ENCODE assay signal across 17 cellular contexts in the genomic region with DNA sequence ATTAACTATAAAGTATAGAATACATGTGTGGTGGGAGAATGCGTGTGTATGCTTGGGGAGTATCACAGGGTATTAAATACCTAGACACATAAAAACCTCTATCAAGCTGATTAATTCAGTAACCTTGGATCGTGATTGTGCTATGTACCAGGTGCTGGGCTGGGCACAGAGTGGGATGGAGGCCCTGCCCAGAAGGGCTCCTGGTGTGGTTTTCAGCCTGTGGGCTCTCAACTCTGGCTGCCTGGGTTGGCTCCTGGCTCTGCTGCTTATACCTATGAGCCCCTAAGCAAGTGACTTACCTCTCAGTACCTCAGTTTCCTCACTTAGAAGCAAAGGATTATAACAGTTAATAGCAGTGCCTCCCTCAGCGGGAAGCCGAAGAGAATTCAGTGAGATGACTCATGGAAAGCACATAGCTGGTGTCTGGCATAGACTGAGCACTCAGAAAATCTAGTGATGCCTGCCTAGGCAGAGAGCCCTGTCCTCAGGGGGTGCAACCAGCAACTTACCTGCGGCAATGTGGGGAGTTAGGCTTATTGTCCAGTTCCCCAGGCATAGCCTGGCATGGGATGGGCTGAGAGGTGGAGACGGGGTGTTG.
A peak's percentile ranks its signal among the peaks of the same experiment; 100 is the strongest.
DNase-seq lines count a peak whose midpoint lies in the region; ATAC-seq, FAIRE-seq and TF ChIP-seq lines count a peak whose summit lies in the region.
"Had no signal": no experiment of that assay in that cellular context is flagged by ENCODE, and none has a peak within 500 bp of the region (broad histone marks: within the 10 kb centered on the region; RNA-seq: fewer than 3 reads in every experiment).

No MANE protein-coding gene starts in this region.

- TF ChIP-seq CTCF in cardiac muscle cell (IDR thresholded peaks at IDR 0.05; ENCODE audit: low read depth, low read length) (no peak), astrocyte (IDR thresholded peaks at IDR 0.05; ENCODE audit: insufficient read depth, low read depth, low read length) (no peak), keratinocyte (optimal IDR thresholded peaks at IDR 0.05 in 1 of 3, IDR thresholded peaks at IDR 0.05 in 1 of 3, conservative IDR thresholded peaks at IDR 0.05 in 1 of 3; ENCODE audit: extremely low read depth in 1 of 3, insufficient read depth in 2 of 3, low read length in 3 of 3) (no peak), type B pancreatic cell (conservative IDR thresholded peaks at IDR 0.05) (no peak)

- H3K4me3 Mint-ChIP-seq in astrocyte (ENCODE audit: unreplicated experiment) (peak overlapping the region; percentile 34), type B pancreatic cell (no peak overlapping the region)
- H3K4me3 Mint-ChIP-seq: activated naive CD4-positive, alpha-beta T cell treated with anti-CD3 and anti-CD28 coated beads, Interleukin-2, amount 50 U/mL, for 24 hours; naive thymus-derived CD4-positive, alpha-beta T cell had no signal

- H3K79me2 ChIP-seq in astrocyte (ENCODE audit: insufficient read depth, low read length) (no peaks in the 10 kb centered on the region), keratinocyte (ENCODE audit: control insufficient read depth, insufficient read depth, low read length) (no peaks in the 10 kb centered on the region)

- intact Hi-C loops in Right ventricle myocardium inferior (cut with DNase I) = no loop called here

- H3K4me3 ChIP-seq in cardiac muscle cell = no peak overlapping the region
- H3K4me3 ChIP-seq in astrocyte (ENCODE audit: insufficient read depth, low read depth, low read length) = no peak overlapping the region
- H3K4me3 ChIP-seq in keratinocyte (ENCODE audit: control insufficient read depth in 2 of 3, extremely low read depth in 1 of 3, insufficient read depth in 2 of 3, low read depth in 1 of 3, low read length in 3 of 3) = no peak overlapping the region
- H3K4me3 ChIP-seq: HAP-1, testis had no signal

- H3K27me3 Mint-ChIP-seq in astrocyte (ENCODE audit: low read depth, unreplicated experiment) (no peaks in the 10 kb centered on the region), type B pancreatic cell (no peaks in the 10 kb centered on the region)
- H3K27me3 Mint-ChIP-seq: activated naive CD4-positive, alpha-beta T cell treated with anti-CD3 and anti-CD28 coated beads, Interleukin-2, amount 50 U/mL, for 24 hours had no signal

- H3K9me1 ChIP-seq in keratinocyte (ENCODE audit: control insufficient read depth, extremely low read depth, insufficient read depth, low read length) = no peaks in the 10 kb centered on the region

- H3K4me2 ChIP-seq in astrocyte (ENCODE audit: low read length) (no peak overlapping the region), keratinocyte (ENCODE audit: control insufficient read depth, extremely low read depth, insufficient read depth, low read depth, low read length) (peak overlapping the region; percentile 34)

- dilution Hi-C loops in keratinocyte (cut with MboI; ENCODE audit: extremely low pct_ligation_motif_present, low sequenced_read_pairs) = no loop called here

- H2AFZ ChIP-seq in astrocyte (ENCODE audit: low read depth, low read length) (no peak overlapping the region), keratinocyte (ENCODE audit: control insufficient read depth, low read length) (peak overlapping the region; percentile 69)

- H3K4me1 ChIP-seq in cardiac muscle cell (ENCODE audit: low read depth) (peaks cover 92% of the 10 kb centered on the region), astrocyte (ENCODE audit: insufficient read depth, low read length) (peaks cover 24% of the 10 kb centered on the region), keratinocyte (ENCODE audit: control insufficient read depth, extremely low read depth, insufficient read depth, low read length) (peaks cover 26% of the 10 kb centered on the region)
- H3K4me1 ChIP-seq: HAP-1 had no signal

- H3K36me3 Mint-ChIP-seq in astrocyte (ENCODE audit: low read depth, unreplicated experiment) (peaks cover 5% of the 10 kb centered on the region), type B pancreatic cell (peaks cover 4% of the 10 kb centered on the region)
- H3K36me3 Mint-ChIP-seq: activated naive CD4-positive, alpha-beta T cell treated with anti-CD3 and anti-CD28 coated beads, Interleukin-2, amount 50 U/mL, for 24 hours; naive thymus-derived CD4-positive, alpha-beta T cell had no signal

- DNase-seq in cardiac muscle cell (ENCODE audit: low read depth in 1 of 2, low spot score in 1 of 2) = peak in 1 of 2 donors; percentile 39
- DNase-seq in Right ventricle myocardium inferior (ENCODE audit: missing footprints) = no peak
- DNase-seq in astrocyte (ENCODE audit: low read depth) = peak; percentile 50
- DNase-seq in keratinocyte (ENCODE audit: low read depth, low spot score) = no peak
- no peak for DNase-seq in type B pancreatic cell (ENCODE audit: extremely low spot score, unreplicated experiment)
- DNase-seq in NCI-H1694 (lab: John Stamatoyannopoulos, UW) = no peak
- DNase-seq: cortex of kidney; DMS 273 treated with DMSO at 0.1 percent for 48 hours; naive thymus-derived CD4-positive, alpha-beta T cell; NCI-H1436 treated with DMSO at 0.1 percent for 48 hours; NCI-H774; testis had no signal

- H3K27ac ChIP-seq in cardiac muscle cell (peak overlapping the region; percentile 95), astrocyte (ENCODE audit: low read depth, low read length) (no peak overlapping the region), keratinocyte (ENCODE audit: control insufficient read depth, insufficient read depth, low read length) (no peak overlapping the region)

- H3K9me3 ChIP-seq in cardiac muscle cell (ENCODE audit: low read depth) = no peaks in the 10 kb centered on the region
- no peaks in the 10 kb centered on the region for H3K9me3 ChIP-seq in astrocyte (ENCODE audit: insufficient read depth, low read depth, low read length)
- no peaks in the 10 kb centered on the region for H3K9me3 ChIP-seq in keratinocyte (ENCODE audit: control insufficient read depth, low read depth, low read length)
- H3K9me3 ChIP-seq: HAP-1, testis had no signal

- no peaks in the 10 kb centered on the region for H4K20me1 ChIP-seq in astrocyte (ENCODE audit: insufficient read depth, low read length)
- no peaks in the 10 kb centered on the region for H4K20me1 ChIP-seq in keratinocyte (ENCODE audit: control insufficient read depth, extremely low read depth, insufficient read depth, low read length)

- ATAC-seq in Right ventricle myocardium inferior (no peak), HG03457 (IDR thresholded peaks at IDR 0.05; ENCODE audit: unreplicated experiment) (no peak), HG03159 (IDR thresholded peaks at IDR 0.05; ENCODE audit: unreplicated experiment) (no peak)
- ATAC-seq: naive thymus-derived CD4-positive, alpha-beta T cell had no signal

- H3K9ac ChIP-seq in astrocyte (ENCODE audit: low read length) (no peak overlapping the region), keratinocyte (ENCODE audit: control insufficient read depth, extremely low read depth, insufficient read depth, low read length) (no peak overlapping the region)

- FAIRE-seq in astrocyte (lab: Jason Lieb, UNC) (no peak), keratinocyte (lab: Jason Lieb, UNC) (peak; percentile 77)
- FAIRE-seq: GM19239 had no signal

- H3K4me1 Mint-ChIP-seq in astrocyte (ENCODE audit: low read depth, unreplicated experiment) (peaks cover 32% of the 10 kb centered on the region), type B pancreatic cell (ENCODE audit: unreplicated experiment) (peaks cover 61% of the 10 kb centered on the region)
- H3K4me1 Mint-ChIP-seq: activated naive CD4-positive, alpha-beta T cell treated with anti-CD3 and anti-CD28 coated beads, Interleukin-2, amount 50 U/mL, for 24 hours had no signal

- H3K27me3 ChIP-seq in cardiac muscle cell (no peaks in the 10 kb centered on the region), astrocyte (ENCODE audit: insufficient read depth, low read length) (no peaks in the 10 kb centered on the region), keratinocyte (ENCODE audit: control insufficient read depth, extremely low read depth, insufficient read depth, low read length) (no peaks in the 10 kb centered on the region)
- H3K27me3 ChIP-seq: testis had no signal

- H3K27ac Mint-ChIP-seq in astrocyte (ENCODE audit: unreplicated experiment) (peak overlapping the region; percentile 95), type B pancreatic cell (peak overlapping the region; percentile 0)
- H3K27ac Mint-ChIP-seq: activated naive CD4-positive, alpha-beta T cell treated with anti-CD3 and anti-CD28 coated beads, Interleukin-2, amount 50 U/mL, for 24 hours; naive thymus-derived CD4-positive, alpha-beta T cell had no signal

- H3K9me3 Mint-ChIP-seq in astrocyte (ENCODE audit: unreplicated experiment) (no peaks in the 10 kb centered on the region), type B pancreatic cell (peaks cover 12% of the 10 kb centered on the region)
- H3K9me3 Mint-ChIP-seq: activated naive CD4-positive, alpha-beta T cell treated with anti-CD3 and anti-CD28 coated beads, Interleukin-2, amount 50 U/mL, for 24 hours had no signal

- H3K36me3 ChIP-seq in cardiac muscle cell (no peaks in the 10 kb centered on the region), astrocyte (ENCODE audit: insufficient read depth, low read length) (no peaks in the 10 kb centered on the region), keratinocyte (ENCODE audit: control insufficient read depth in 2 of 2, extremely low read depth in 1 of 2, insufficient read depth in 2 of 2, low read length in 2 of 2) (no peaks in the 10 kb centered on the region)
- H3K36me3 ChIP-seq: HAP-1 had no signal
